11 cellular contexts compared by ENCODE assay signal in genomic region chr20:4794846-4795245, GRCh38. TPM values are rescaled to one million over a fixed set of nuclear protein-coding genes. Genes with fewer than 3 reads are reported as not detected.
DNase-seq lines count a peak whose midpoint lies in the region; ATAC-seq and TF ChIP-seq lines count a peak whose summit lies in the region.
"Had no signal": no experiment of that assay in that cellular context is flagged by ENCODE, and none has a peak within 500 bp of the region (broad histone marks: within the 10 kb centered on the region; RNA-seq: fewer than 3 reads in every experiment).

No MANE protein-coding gene starts in this region.

- H3K27me3 Mint-ChIP-seq in CD4-positive, alpha-beta T cell = no peaks in the 10 kb centered on the region
- no peaks in the 10 kb centered on the region for H3K27me3 Mint-ChIP-seq in activated T-helper 17 cell treated with anti-CD3 and anti-CD28 coated beads, Interleukin-2, amount 50 U/mL, for 72 hours
- H3K27me3 Mint-ChIP-seq in natural killer cell (ENCODE audit: low read depth in 2 of 2) = no peaks in the 10 kb centered on the region

- no peak overlapping the region for H3K27ac ChIP-seq in CD4-positive, alpha-beta T cell (ENCODE audit: low read depth, low read length)
- H3K27ac ChIP-seq: psoas muscle had no signal

- CTCF ChIA-PET in CD4-positive, alpha-beta T cell (lab: Charles Lee) = interaction anchor here (0.9 kb wide), 1 partner anchor 27 kb away, joined by 4 read pairs; no protein-coding TSS in a partner anchor

- no peak overlapping the region for H3K4me3 Mint-ChIP-seq in CD4-positive, alpha-beta T cell
- H3K4me3 Mint-ChIP-seq in activated T-helper 17 cell treated with anti-CD3 and anti-CD28 coated beads, Interleukin-2, amount 50 U/mL, for 72 hours = no peak overlapping the region
- peak overlapping the region; percentile 49 for H3K4me3 Mint-ChIP-seq in natural killer cell

- peak overlapping the region; percentile 55 for H3K27ac Mint-ChIP-seq in CD4-positive, alpha-beta T cell
- H3K27ac Mint-ChIP-seq in activated T-helper 17 cell treated with anti-CD3 and anti-CD28 coated beads, Interleukin-2, amount 50 U/mL, for 72 hours = peak overlapping the region; percentile 79
- H3K27ac Mint-ChIP-seq in natural killer cell = peak overlapping the region; percentile 53 to 75

- H3K4me1 Mint-ChIP-seq in CD4-positive, alpha-beta T cell (ENCODE audit: low read depth) = no peaks in the 10 kb centered on the region
- H3K4me1 Mint-ChIP-seq in activated T-helper 17 cell treated with anti-CD3 and anti-CD28 coated beads, Interleukin-2, amount 50 U/mL, for 72 hours = peaks cover 5% of the 10 kb centered on the region
- H3K4me1 Mint-ChIP-seq in natural killer cell = peaks cover 9 to 28% of the 10 kb centered on the region in 2 donors

- ATAC-seq in CD4-positive, alpha-beta T cell (ENCODE audit: poor library complexity) = no peak
- ATAC-seq in HG03196 (IDR thresholded peaks at IDR 0.05; ENCODE audit: unreplicated experiment) (peak; percentile 20), natural killer cell (peak in 2 of 3 donors; percentile 42 to 44), Right ventricle myocardium superior (ENCODE audit: poor library complexity) (no peak)
- no peak for ATAC-seq in activated T-helper 17 cell treated with anti-CD3 and anti-CD28 coated beads, Interleukin-2, amount 50 U/mL, for 72 hours (replicated peaks)
- ATAC-seq: psoas muscle had no signal

- H3K27me3 ChIP-seq in CD4-positive, alpha-beta T cell (ENCODE audit: control insufficient read depth, insufficient read depth, low read length) = no peaks in the 10 kb centered on the region

- POLR2A ChIA-PET in CD4-positive, alpha-beta T cell (lab: Charles Lee) = no interaction called here

- DNase-seq in CD4-positive, alpha-beta T cell = no peak
- DNase-seq in natural killer cell = no peak
- DNase-seq in Right ventricle myocardium superior = no peak
- no peak for DNase-seq in NCI-H2196 treated with DMSO at 0.1 percent for 48 hours (lab: John Stamatoyannopoulos, UW; ENCODE audit: unreplicated experiment)
- no peak for DNase-seq in NOMO-1 treated with dmso at 0.1 percent for 144 hours (lab: John Stamatoyannopoulos, UW; ENCODE audit: unreplicated experiment)
- no peak for DNase-seq in NCI-H1930 (lab: John Stamatoyannopoulos, UW)
- DNase-seq: activated effector memory CD4-positive, alpha-beta T cell treated with Interleukin-2 at 50 U/mL for 16 hours; NCI-H2029 treated with DMSO at 0.1 percent for 48 hours; psoas muscle had no signal

- peaks cover 97% of the 10 kb centered on the region for H3K36me3 Mint-ChIP-seq in CD4-positive, alpha-beta T cell (ENCODE audit: low read depth)
- peaks cover 99% of the 10 kb centered on the region for H3K36me3 Mint-ChIP-seq in activated T-helper 17 cell treated with anti-CD3 and anti-CD28 coated beads, Interleukin-2, amount 50 U/mL, for 72 hours (ENCODE audit: low read depth)
- no peaks in the 10 kb centered on the region for H3K36me3 Mint-ChIP-seq in natural killer cell

- H3K9me3 Mint-ChIP-seq in CD4-positive, alpha-beta T cell = no peaks in the 10 kb centered on the region
- H3K9me3 Mint-ChIP-seq in activated T-helper 17 cell treated with anti-CD3 and anti-CD28 coated beads, Interleukin-2, amount 50 U/mL, for 72 hours = no peaks in the 10 kb centered on the region
- no peaks in the 10 kb centered on the region for H3K9me3 Mint-ChIP-seq in natural killer cell

- H3K9me3 ChIP-seq in CD4-positive, alpha-beta T cell (ENCODE audit: control insufficient read depth, low read length) = no peaks in the 10 kb centered on the region

- no peak for TF ChIP-seq CTCF in CD4-positive, alpha-beta T cell (IDR thresholded peaks at IDR 0.05)
- no peak for TF ChIP-seq CTCF in natural killer cell (IDR thresholded peaks at IDR 0.05)

- intact Hi-C loops in CD4-positive, alpha-beta T cell (cut with DNase I, micrococcal nuclease) = no loop called here
- intact Hi-C loops in natural killer cell (cut with micrococcal nuclease) = no loop called here
- intact Hi-C loops in Right ventricle myocardium superior (cut with DNase I) = no loop called here

RNA-seq across cellular contexts. Expression of gene RASSF2, which starts 28.6 kb away (rescaled TPM):
- 10 to 100 TPM; 19.7 to 20.0 TPM for total RNA-seq in CD4-positive, alpha-beta T cell
- 10 to 100 TPM; 50.2 to 58.4 TPM for total RNA-seq in activated T-helper 17 cell treated with anti-CD3 and anti-CD28 coated beads, Interleukin-2, amount 50 U/mL, for 72 hours
- total RNA-seq in natural killer cell (10 to 100 TPM; 14.1 to 39.0 (median 16.3) TPM), Right ventricle myocardium superior (3.5 TPM)

Comparison
In these comparisons a context has a peak if more than half of its experiments do, and no peak if none do; other contexts are left out.
1. ATAC-seq: peak in HG03196 (single experiment) and natural killer cell (2 of 3); none in CD4-positive, alpha-beta T cell (single experiment), activated T-helper 17 cell treated with anti-CD3 and anti-CD28 coated beads, Interleukin-2, amount 50 U/mL, for 72 hours (single experiment) and Right ventricle myocardium superior (single experiment).
2. Peak in every context shown above with its lines, with median percentiles within 50 percentile points of each other: H3K27ac Mint-ChIP-seq.